Comparison of ENCODE assay signal across 7 cellular contexts in the genomic region with DNA sequence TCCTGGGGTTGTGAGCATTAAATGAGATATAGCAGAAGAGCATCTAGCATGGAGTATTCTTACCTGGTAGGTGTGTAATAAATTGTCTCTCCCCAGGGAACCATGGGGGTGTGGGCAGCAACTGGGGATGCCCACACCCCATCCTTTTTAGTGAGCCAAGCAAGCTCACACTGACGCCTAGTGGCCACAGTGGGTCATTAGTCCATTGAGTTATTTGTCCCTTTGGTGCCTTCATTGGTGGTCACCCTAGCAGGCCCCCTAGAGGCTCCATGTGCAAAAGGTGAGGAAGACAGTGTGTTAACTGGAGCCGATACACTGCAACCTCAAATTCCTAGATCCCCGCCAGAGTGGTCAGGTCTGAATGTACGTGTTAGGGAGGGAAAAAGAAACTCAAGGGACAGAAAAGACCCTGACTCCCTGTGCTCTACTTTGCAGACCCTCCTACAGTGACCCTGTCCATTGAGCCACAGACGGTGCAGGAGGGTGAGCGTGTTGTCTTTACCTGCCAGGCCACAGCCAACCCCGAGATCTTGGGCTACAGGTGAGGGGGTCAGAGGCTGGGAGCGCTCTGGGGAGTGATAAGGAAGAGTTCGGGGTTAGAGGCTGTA.
A peak's percentile ranks its signal among the peaks of the same experiment; 100 is the strongest.
DNase-seq lines count a peak whose midpoint lies in the region; ATAC-seq and TF ChIP-seq lines count a peak whose summit lies in the region.

No MANE protein-coding gene starts in this region.

- CTCF ChIA-PET in HCT116 (lab: Charles Lee): interaction anchor here (0.6 to 2.3 kb wide), 17 partner anchors 9 to 129 kb away, joined by 3 to 38 read pairs (median 5); a partner anchor contains a TSS

- peak; percentile 95 to 98 (median 97) for TF ChIP-seq CTCF in HCT116 (IDR thresholded peaks at IDR 0.05 in 2 of 3, conservative IDR thresholded peaks at IDR 0.05 in 1 of 3; ENCODE audit: borderline replicate concordance in 1 of 3, insufficient read depth in 1 of 3, low read depth in 2 of 3, low read length in 2 of 3)
- peak; percentile 99 for TF ChIP-seq CTCF in astrocyte of the cerebellum (IDR thresholded peaks at IDR 0.05; ENCODE audit: low read depth, low read length, missing control alignments)

- POLR2A ChIA-PET in HCT116 (lab: Charles Lee): no interaction called here

- no peaks in the 10 kb centered on the region for H3K79me2 ChIP-seq in HCT116 (ENCODE audit: insufficient read depth, low read length)

- no peaks in the 10 kb centered on the region for H3K9me2 ChIP-seq in HCT116 (ENCODE audit: insufficient read depth)

- H3K27me3 ChIP-seq in HCT116 (ENCODE audit: insufficient read depth, low read length): no peaks in the 10 kb centered on the region

- TF ChIP-seq RAD21 in HCT116 (IDR thresholded peaks at IDR 0.05; ENCODE audit: low read depth): peak; percentile 90

- H3K27ac ChIP-seq in HCT116 (ENCODE audit: low read depth, low read length): no peak overlapping the region

- TF ChIP-seq POLR2A in HCT116 (IDR thresholded peaks at IDR 0.05; ENCODE audit: borderline replicate concordance, extremely low read depth, insufficient read depth, insufficient read length): no peak

- H4K20me1 ChIP-seq in HCT116 (ENCODE audit: insufficient read depth): no peaks in the 10 kb centered on the region

- intact Hi-C loops in HCT116 (cut with micrococcal nuclease): loop anchor here (1.0 to 2.0 kb wide), 3 partner anchors 37 to 118 kb away; no protein-coding TSS in a partner anchor

- peaks cover 18 to 40% of the 10 kb centered on the region in 2 experiments for H3K36me3 ChIP-seq in HCT116 (ENCODE audit: control insufficient read depth in 1 of 2, insufficient read depth in 2 of 2, low read length in 2 of 2)

- in situ Hi-C loops in G401 (cut with HindIII; ENCODE audit: low sequenced_read_pairs) (no loop called here), astrocyte of the cerebellum (cut with HindIII; ENCODE audit: low sequenced_read_pairs) (no loop called here)

- no peaks in the 10 kb centered on the region for H3K9me3 ChIP-seq in HCT116 (ENCODE audit: control insufficient read depth in 1 of 2, insufficient read depth in 1 of 2, low read depth in 1 of 2, low read length in 2 of 2)

- no peak overlapping the region for H3K4me2 ChIP-seq in HCT116 (ENCODE audit: low read length)

- BruUV-seq in HCT116 (replicated peaks; lab: Mats Ljungman, UMichigan): no TSS peak

- no peak overlapping the region for H3K9ac ChIP-seq in HCT116 (ENCODE audit: low read length)

- no peak overlapping the region for H2AFZ ChIP-seq in HCT116 (ENCODE audit: low read depth, low read length, poor library complexity, severe bottlenecking)

- H3K4me1 ChIP-seq in HCT116 (ENCODE audit: control insufficient read depth in 1 of 2, insufficient read depth in 2 of 2, low read length in 2 of 2): no peaks in the 10 kb centered on the region

- DNase-seq in G401 (ENCODE audit: low spot score) (peak; percentile 49), HCT116 (ENCODE audit: low read depth, low spot score) (peak; percentile 70), NCI-H82 (lab: John Stamatoyannopoulos, UW) (peak; percentile 96), astrocyte of the cerebellum (ENCODE audit: low read depth) (peak; percentile 52), iPS DF 19.7 (ENCODE audit: low read depth, low spot score) (peak; percentile 82), NCI-H1092 (lab: John Stamatoyannopoulos, UW) (no peak)
- DNase-seq in stimulated activated CD4-positive, alpha-beta T cell treated with anti-CD3 and anti-CD28 coated beads, Interleukin-2, amount 100 ng/mL, for 24 hours: peak; percentile 19 to 37

- ATAC-seq in HCT116: peak; percentile 96

- no peak overlapping the region for H3K4me3 ChIP-seq in HCT116 (replicated peaks in 1 of 2; ENCODE audit: low read depth in 1 of 2, low read length in 2 of 2)
- no peak overlapping the region for H3K4me3 ChIP-seq in astrocyte of the cerebellum (ENCODE audit: low read depth, low read length)

- RAD21 ChIA-PET in HCT116 (lab: Charles Lee; ENCODE audit: low non-redundant PET in 1 of 2, low total read pairs in 2 of 2, uncharacterized antibody in 2 of 2, unreplicated experiment in 2 of 2): interaction anchor here in 1 of 2 experiments (1.0 kb wide), 1 partner anchor 95 kb away, joined by 11 read pairs; no protein-coding TSS in a partner anchor

TF ChIP-seq in HCT116, 20 proteins besides CTCF, POLR2A, EP300 and RAD21:
- TF ChIP-seq YY1 (IDR thresholded peaks at IDR 0.05; ENCODE audit: extremely low read depth, insufficient replicate concordance, low read depth, low read length) (no peak), ZFX (IDR thresholded peaks at IDR 0.05) (no peak), ELF1 (IDR thresholded peaks at IDR 0.05; ENCODE audit: borderline replicate concordance, low read depth) (no peak), ZNF274 (IDR thresholded peaks at IDR 0.05; ENCODE audit: low read depth, low read length) (no peak), JUND (IDR thresholded peaks at IDR 0.05) (no peak), CBX3 (IDR thresholded peaks at IDR 0.05; ENCODE audit: low read depth) (no peak), EZH2phosphoT487 (IDR thresholded peaks at IDR 0.05; ENCODE audit: borderline replicate concordance) (no peak), SIN3A (IDR thresholded peaks at IDR 0.05; ENCODE audit: low read depth) (no peak), FOSL1 (IDR thresholded peaks at IDR 0.05; ENCODE audit: low read depth) (no peak), TCF7L2 (IDR thresholded peaks at IDR 0.05; ENCODE audit: borderline replicate concordance, extremely low read depth, insufficient read depth, insufficient read length) (no peak), EZH2 (IDR thresholded peaks at IDR 0.05) (no peak), POLR2AphosphoS5 (IDR thresholded peaks at IDR 0.05; ENCODE audit: low read depth, low read length) (no peak), SRF (IDR thresholded peaks at IDR 0.05; ENCODE audit: low read depth) (no peak), SP1 (IDR thresholded peaks at IDR 0.05; ENCODE audit: low read depth) (no peak), CEBPB (IDR thresholded peaks at IDR 0.05; ENCODE audit: low read depth) (no peak)
- TF ChIP-seq, protein P1, sequence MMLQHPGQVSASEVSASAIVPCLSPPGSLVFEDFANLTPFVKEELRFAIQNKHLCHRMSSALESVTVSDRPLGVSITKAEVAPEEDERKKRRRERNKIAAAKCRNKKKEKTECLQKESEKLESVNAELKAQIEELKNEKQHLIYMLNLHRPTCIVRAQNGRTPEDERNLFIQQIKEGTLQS (IDR thresholded peaks at IDR 0.05): no peak
- TF ChIP-seq, protein P2, sequence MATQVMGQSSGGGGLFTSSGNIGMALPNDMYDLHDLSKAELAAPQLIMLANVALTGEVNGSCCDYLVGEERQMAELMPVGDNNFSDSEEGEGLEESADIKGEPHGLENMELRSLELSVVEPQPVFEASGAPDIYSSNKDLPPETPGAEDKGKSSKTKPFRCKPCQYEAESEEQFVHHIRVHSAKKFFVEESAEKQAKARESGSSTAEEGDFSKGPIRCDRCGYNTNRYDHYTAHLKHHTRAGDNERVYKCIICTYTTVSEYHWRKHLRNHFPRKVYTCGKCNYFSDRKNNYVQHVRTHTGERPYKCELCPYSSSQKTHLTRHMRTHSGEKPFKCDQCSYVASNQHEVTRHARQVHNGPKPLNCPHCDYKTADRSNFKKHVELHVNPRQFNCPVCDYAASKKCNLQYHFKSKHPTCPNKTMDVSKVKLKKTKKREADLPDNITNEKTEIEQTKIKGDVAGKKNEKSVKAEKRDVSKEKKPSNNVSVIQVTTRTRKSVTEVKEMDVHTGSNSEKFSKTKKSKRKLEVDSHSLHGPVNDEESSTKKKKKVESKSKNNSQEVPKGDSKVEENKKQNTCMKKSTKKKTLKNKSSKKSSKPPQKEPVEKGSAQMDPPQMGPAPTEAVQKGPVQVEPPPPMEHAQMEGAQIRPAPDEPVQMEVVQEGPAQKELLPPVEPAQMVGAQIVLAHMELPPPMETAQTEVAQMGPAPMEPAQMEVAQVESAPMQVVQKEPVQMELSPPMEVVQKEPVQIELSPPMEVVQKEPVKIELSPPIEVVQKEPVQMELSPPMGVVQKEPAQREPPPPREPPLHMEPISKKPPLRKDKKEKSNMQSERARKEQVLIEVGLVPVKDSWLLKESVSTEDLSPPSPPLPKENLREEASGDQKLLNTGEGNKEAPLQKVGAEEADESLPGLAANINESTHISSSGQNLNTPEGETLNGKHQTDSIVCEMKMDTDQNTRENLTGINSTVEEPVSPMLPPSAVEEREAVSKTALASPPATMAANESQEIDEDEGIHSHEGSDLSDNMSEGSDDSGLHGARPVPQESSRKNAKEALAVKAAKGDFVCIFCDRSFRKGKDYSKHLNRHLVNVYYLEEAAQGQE (IDR thresholded peaks at IDR 0.05; ENCODE audit: low read depth): no peak
- TF ChIP-seq, protein P3, sequence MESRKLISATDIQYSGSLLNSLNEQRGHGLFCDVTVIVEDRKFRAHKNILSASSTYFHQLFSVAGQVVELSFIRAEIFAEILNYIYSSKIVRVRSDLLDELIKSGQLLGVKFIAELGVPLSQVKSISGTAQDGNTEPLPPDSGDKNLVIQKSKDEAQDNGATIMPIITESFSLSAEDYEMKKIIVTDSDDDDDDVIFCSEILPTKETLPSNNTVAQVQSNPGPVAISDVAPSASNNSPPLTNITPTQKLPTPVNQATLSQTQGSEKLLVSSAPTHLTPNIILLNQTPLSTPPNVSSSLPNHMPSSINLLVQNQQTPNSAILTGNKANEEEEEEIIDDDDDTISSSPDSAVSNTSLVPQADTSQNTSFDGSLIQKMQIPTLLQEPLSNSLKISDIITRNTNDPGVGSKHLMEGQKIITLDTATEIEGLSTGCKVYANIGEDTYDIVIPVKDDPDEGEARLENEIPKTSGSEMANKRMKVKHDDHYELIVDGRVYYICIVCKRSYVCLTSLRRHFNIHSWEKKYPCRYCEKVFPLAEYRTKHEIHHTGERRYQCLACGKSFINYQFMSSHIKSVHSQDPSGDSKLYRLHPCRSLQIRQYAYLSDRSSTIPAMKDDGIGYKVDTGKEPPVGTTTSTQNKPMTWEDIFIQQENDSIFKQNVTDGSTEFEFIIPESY (IDR thresholded peaks at IDR 0.05; ENCODE audit: extremely low read depth, insufficient replicate concordance, low read length): no peak
- TF ChIP-seq, protein P4, sequence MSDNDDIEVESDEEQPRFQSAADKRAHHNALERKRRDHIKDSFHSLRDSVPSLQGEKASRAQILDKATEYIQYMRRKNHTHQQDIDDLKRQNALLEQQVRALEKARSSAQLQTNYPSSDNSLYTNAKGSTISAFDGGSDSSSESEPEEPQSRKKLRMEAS (IDR thresholded peaks at IDR 0.05): no peak
